In the genomic region with DNA sequence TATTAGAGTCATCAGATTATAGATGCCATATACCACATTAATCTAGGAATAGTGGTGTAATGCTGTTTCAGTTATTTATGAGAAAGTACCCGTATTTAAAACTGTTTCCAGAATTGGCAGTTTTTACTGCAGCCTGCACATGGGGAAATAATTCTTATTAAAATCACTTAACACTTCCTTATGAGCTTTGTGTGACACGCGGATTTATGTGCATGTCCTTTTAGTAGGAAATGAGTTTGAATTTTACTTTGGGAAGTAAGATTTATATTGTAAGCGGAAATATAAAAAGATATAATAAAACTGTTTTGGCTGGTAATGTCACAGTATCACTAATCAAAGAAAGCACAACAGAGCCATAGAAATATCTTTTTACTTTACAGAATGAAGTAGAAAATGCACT, we compare ENCODE assay signal across 29 cellular contexts.
A peak's percentile ranks its signal among the peaks of the same experiment; 100 is the strongest.
DNase-seq lines count a peak whose midpoint lies in the region; ATAC-seq and TF ChIP-seq lines count a peak whose summit lies in the region.
"Had no signal": no experiment of that assay in that cellular context is flagged by ENCODE, and none has a peak within 500 bp of the region (broad histone marks: within the 10 kb centered on the region; RNA-seq: fewer than 3 reads in every experiment).

No MANE protein-coding gene starts in this region.

- BruUV-seq in A673 (replicated peaks; lab: Mats Ljungman, UMichigan): no TSS peak

- H3K9ac ChIP-seq in SK-N-MC (ENCODE audit: insufficient read length): no peak overlapping the region
- H3K9ac ChIP-seq: BLaER1; BLaER1 treated with 17β-estradiol and CSF1 and Interleukin-3, amounts not matched to agents 10 nM and 100 nM had no signal

- intact Hi-C loops in A673 (cut with micrococcal nuclease; ENCODE audit: unreplicated experiment): loop anchor here (2.0 kb wide), 1 partner anchor 918 kb away; no protein-coding TSS in a partner anchor
- intact Hi-C loops in left ventricle myocardium superior (cut with micrococcal nuclease): no loop called here

- peak overlapping the region; percentile 69 for H3K27ac ChIP-seq in A673 (ENCODE audit: low read depth, low read length, poor library complexity, severe bottlenecking)
- H3K27ac ChIP-seq in SK-N-MC: no peak overlapping the region
- H3K27ac ChIP-seq: 22Rv1; A549; BLaER1; BLaER1 treated with 17β-estradiol and CSF1 and Interleukin-3, amounts not matched to agents 10 nM and 100 nM; C4-2B had no signal

- no peak for ATAC-seq in left ventricle myocardium superior
- ATAC-seq: A549; CD8-positive, alpha-beta T cell had no signal

- DNase-seq in A673 (ENCODE audit: low spot score) (peak; percentile 76), SK-N-MC (ENCODE audit: low read depth, low spot score) (peak; percentile 86), SK-N-DZ (ENCODE audit: low spot score) (no peak), left ventricle myocardium superior (no peak)
- DNase-seq: 8988T; ACHN; AML-193; BE2C; C1 segment of cervical spinal cord; Caco-2; Calu3; CD4-positive, alpha-beta memory T cell; CD4-positive, alpha-beta T cell; CD4-positive, CD25-positive, alpha-beta regulatory T cell; CD8-positive, alpha-beta memory T cell; CD8-positive, alpha-beta T cell; COR-L47; DMS 273 treated with DMSO at 0.1 percent for 48 hours; DMS153; DMS53; DMS79; DMS79 treated with DMSO at 0.1 percent for 48 hours; DND-41; EL had no signal

- no peak overlapping the region for H3K4me3 ChIP-seq in A673 (ENCODE audit: low read depth, low read length, poor library complexity, severe bottlenecking)
- H3K4me3 ChIP-seq in SK-N-MC: no peak overlapping the region
- H3K4me3 ChIP-seq: A549; BLaER1; BLaER1 treated with 17β-estradiol and CSF1 and Interleukin-3, amounts not matched to agents 10 nM and 100 nM had no signal

- H3K9me3 ChIP-seq in A673 (ENCODE audit: low read depth, low read length, poor library complexity, severe bottlenecking) (no peaks in the 10 kb centered on the region), SK-N-MC (ENCODE audit: low read depth, low read length) (no peaks in the 10 kb centered on the region)
- H3K9me3 ChIP-seq: A549, BE2C, Caco-2 had no signal

- H3K36me3 ChIP-seq in A673 (ENCODE audit: insufficient read depth, low read length, poor library complexity, severe bottlenecking) (no peaks in the 10 kb centered on the region), SK-N-MC (ENCODE audit: insufficient read depth, low read length) (no peaks in the 10 kb centered on the region)
- H3K36me3 ChIP-seq: BE2C had no signal

- H3K4me1 ChIP-seq in A673 (ENCODE audit: insufficient read depth, low read length, poor library complexity, severe bottlenecking): peaks cover 47% of the 10 kb centered on the region
- H3K4me1 ChIP-seq: BE2C; BLaER1; BLaER1 treated with 17β-estradiol and CSF1 and Interleukin-3, amounts not matched to agents 10 nM and 100 nM; Caco-2 had no signal

- H3K27me3 ChIP-seq in A673 (replicated peaks; ENCODE audit: insufficient read depth, low read depth, low read length, poor library complexity): no peaks in the 10 kb centered on the region
- H3K27me3 ChIP-seq: BE2C; BLaER1; BLaER1 treated with 17β-estradiol and CSF1 and Interleukin-3, amounts not matched to agents 10 nM and 100 nM had no signal

- CTCF ChIA-PET in A673 (lab: Charles Lee): no interaction called here

- POLR2A ChIA-PET in A673 (lab: Charles Lee; ENCODE audit: low non-redundant PET): interaction anchor here (0.8 kb wide), 1 partner anchor 12 kb away, joined by 6 read pairs; no protein-coding TSS in a partner anchor

- no peak for TF ChIP-seq CTCF in A673 (conservative IDR thresholded peaks at IDR 0.05; ENCODE audit: low read depth, low read length)

Comparison
In these comparisons a context has a peak if more than half of its experiments do, and no peak if none do; other contexts are left out.
1. DNase-seq: peak in A673 (single experiment) and SK-N-MC (single experiment); none in SK-N-DZ (single experiment) and left ventricle myocardium superior (single experiment).